13 cellular contexts compared by ENCODE assay signal in the genomic region with DNA sequence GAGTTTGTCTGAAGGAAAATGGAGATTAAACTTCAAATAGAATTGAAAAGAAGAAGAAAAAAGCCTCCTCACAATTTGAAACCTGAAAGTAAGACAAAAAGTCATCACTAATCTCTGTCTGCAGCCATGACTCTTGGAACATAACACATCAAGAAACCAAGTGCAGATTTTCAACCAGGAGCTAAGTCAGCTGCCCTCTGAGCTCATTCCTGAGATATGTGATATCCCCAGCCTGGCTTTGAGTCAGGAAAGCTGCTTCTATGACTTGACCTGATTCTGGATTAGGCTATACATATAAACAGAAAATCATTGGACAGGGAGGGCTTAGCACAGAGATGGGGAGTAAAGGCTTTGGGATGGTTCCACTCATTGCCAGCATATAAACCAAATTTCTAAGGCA.
DNase-seq lines count a peak whose midpoint lies in the region; ATAC-seq, FAIRE-seq and TF ChIP-seq lines count a peak whose summit lies in the region.
"Had no signal": no experiment of that assay in that cellular context is flagged by ENCODE, and none has a peak within 500 bp of the region (broad histone marks: within the 10 kb centered on the region; RNA-seq: fewer than 3 reads in every experiment).

No MANE protein-coding gene starts in this region.

- no peak overlapping the region for H3K27ac ChIP-seq in H1 (ENCODE audit: low read depth, low read length)

- no peak overlapping the region for H3K56ac ChIP-seq in H1 (replicated peaks; ENCODE audit: insufficient read length, low read depth, low read length)

- TF ChIP-seq EP300 in H1 (IDR thresholded peaks at IDR 0.05; ENCODE audit: borderline replicate concordance in 1 of 2, low read depth in 2 of 2, low read length in 2 of 2) = no peak

- no peak overlapping the region for H3K23ac ChIP-seq in H1 (ENCODE audit: insufficient read length)

- no peak overlapping the region for H3K4ac ChIP-seq in H1 (replicated peaks; ENCODE audit: insufficient read length, low read depth, low read length)

- no peak for FAIRE-seq in H1 (lab: Jason Lieb, UNC)

- H4K8ac ChIP-seq in H1 (ENCODE audit: extremely low read depth, insufficient read depth, low read length) = no peak overlapping the region

- no peak for TF ChIP-seq CTCF in Caco-2 (IDR thresholded peaks at IDR 0.05; ENCODE audit: insufficient read depth in 1 of 2, low read depth in 1 of 2, low read length in 1 of 2, severe bottlenecking in 1 of 2, unreplicated experiment in 1 of 2)
- TF ChIP-seq CTCF in H1 (IDR thresholded peaks at IDR 0.05; ENCODE audit: control extremely low read depth in 1 of 3, insufficient read depth in 1 of 3, low read depth in 1 of 3, low read length in 3 of 3) = no peak

- no peak overlapping the region for H3K18ac ChIP-seq in H1 (ENCODE audit: extremely low read depth, low read length)

- ATAC-seq in left lobe of liver = no peak

- no peak for TF ChIP-seq POLR2A in H1 (IDR thresholded peaks at IDR 0.05; ENCODE audit: control extremely low read depth in 1 of 2, low read depth in 2 of 2, low read length in 2 of 2)

- no peaks in the 10 kb centered on the region for H3K23me2 ChIP-seq in H1 (ENCODE audit: low read depth, low read length)

- no peak overlapping the region for H4K91ac ChIP-seq in H1 (replicated peaks; ENCODE audit: insufficient read length, low read length)

- no peak for DNase-seq in Caco-2
- peak; percentile 25 for DNase-seq in OCI-M1 (lab: John Stamatoyannopoulos, UW)
- no peak for DNase-seq in H1 (ENCODE audit: low read depth in 1 of 2, low spot score in 2 of 2)
- peak; percentile 90 for DNase-seq in non-pigmented ciliary epithelial cell (ENCODE audit: low read depth)
- no peak for DNase-seq in NCI-H2196 (lab: John Stamatoyannopoulos, UW; ENCODE audit: unreplicated experiment)
- DNase-seq in left lobe of liver (ENCODE audit: low spot score) = no peak
- no peak for DNase-seq in NCI-H1694 treated with DMSO at 0.1 percent for 48 hours (lab: John Stamatoyannopoulos, UW)
- no peak for DNase-seq in DMS 273 treated with DMSO at 0.1 percent for 48 hours (lab: John Stamatoyannopoulos, UW)
- DNase-seq: amygdala; CD8-positive, alpha-beta memory T cell; NCI-H1092; NCI-H526 treated with DMSO at 0.1 percent for 48 hours; posterior cingulate gyrus had no signal

- no peak overlapping the region for H2BK12ac ChIP-seq in H1 (ENCODE audit: low read depth, low read length)

- H3K9me3 Mint-ChIP-seq in Caco-2 (ENCODE audit: unreplicated experiment) = peaks cover 21% of the 10 kb centered on the region

- 0 out of 2 replicates have a peak overlapping the region, but pooled peaks have one; percentile 14 for H2AFZ ChIP-seq in H1 (ENCODE audit: low read length)

- H2BK5ac ChIP-seq in H1 (ENCODE audit: low read depth, low read length) = no peak overlapping the region

- no peak overlapping the region for H3K14ac ChIP-seq in H1 (ENCODE audit: insufficient read length)

- no peak overlapping the region for H3K4me3 ChIP-seq in Caco-2 (ENCODE audit: low read depth, low read length)
- no peak overlapping the region for H3K4me3 ChIP-seq in H1 (ENCODE audit: extremely low read depth in 1 of 4, insufficient read depth in 2 of 4, low read depth in 3 of 4, low read length in 4 of 4)

- no peak overlapping the region for H3K4me3 Mint-ChIP-seq in Caco-2 (ENCODE audit: unreplicated experiment)
- H3K4me3 Mint-ChIP-seq: CD8-positive, alpha-beta memory T cell had no signal

- POLR2A ChIA-PET in Caco-2 (lab: Charles Lee) (no interaction called here), H1 (lab: Charles Lee; ENCODE audit: partially characterized antibody) (no interaction called here)

- no peak for TF ChIP-seq RAD21 in H1 (IDR thresholded peaks at IDR 0.05 in 1 of 2, conservative IDR thresholded peaks at IDR 0.05 in 1 of 2; ENCODE audit: low read depth in 2 of 2, low read length in 2 of 2)

- H3K36me3 ChIP-seq in Caco-2 (ENCODE audit: control insufficient read depth, insufficient read depth, low read length) (no peaks in the 10 kb centered on the region), H1 (ENCODE audit: control insufficient read depth in 2 of 4, insufficient read depth in 4 of 4, low read length in 3 of 4) (no peaks in the 10 kb centered on the region)

- H2BK20ac ChIP-seq in H1 (ENCODE audit: low read length) = no peak overlapping the region

- BruUV-seq in Caco-2 (replicated peaks; lab: Mats Ljungman, UMichigan) = no TSS peak

- H3K79me1 ChIP-seq in H1 (ENCODE audit: low read depth, low read length) = no peaks in the 10 kb centered on the region

- no peak overlapping the region for H2AK5ac ChIP-seq in H1 (ENCODE audit: low read depth, low read length)

- H2BK120ac ChIP-seq in H1 (replicated peaks; ENCODE audit: low read depth, low read length) = no peak overlapping the region

- no peaks in the 10 kb centered on the region for H3K27me3 ChIP-seq in Caco-2 (replicated peaks; ENCODE audit: control insufficient read depth, insufficient read depth, low read length)
- H3K27me3 ChIP-seq in H1 (replicated peaks in 1 of 4; ENCODE audit: control insufficient read depth in 3 of 4, extremely low read depth in 1 of 4, insufficient read depth in 3 of 4, low read length in 3 of 4) = no peaks in the 10 kb centered on the region

- intact Hi-C loops in Caco-2 (cut with micrococcal nuclease; ENCODE audit: unreplicated experiment) = no loop called here

- no peaks in the 10 kb centered on the region for H4K20me1 ChIP-seq in H1 (replicated peaks in 1 of 2; ENCODE audit: control insufficient read depth in 1 of 2, insufficient read depth in 2 of 2, low read length in 2 of 2)

- no peaks in the 10 kb centered on the region for H3K79me2 ChIP-seq in H1 (ENCODE audit: control insufficient read depth in 1 of 2, insufficient read depth in 2 of 2, low read length in 2 of 2)

- H3K4me2 ChIP-seq in H1 (ENCODE audit: insufficient read depth in 1 of 2, low read depth in 2 of 2, low read length in 2 of 2) = no peak overlapping the region

- H3K27ac Mint-ChIP-seq in Caco-2 (ENCODE audit: unreplicated experiment) = peak overlapping the region; percentile 24
- H3K27ac Mint-ChIP-seq: CD8-positive, alpha-beta memory T cell had no signal

- peaks cover 33% of the 10 kb centered on the region for H3K4me1 Mint-ChIP-seq in Caco-2 (ENCODE audit: low read depth, unreplicated experiment)
- H3K4me1 Mint-ChIP-seq: CD8-positive, alpha-beta memory T cell had no signal

- peaks cover 7% of the 10 kb centered on the region for H3K36me3 Mint-ChIP-seq in Caco-2 (ENCODE audit: insufficient read depth, unreplicated experiment)
- H3K36me3 Mint-ChIP-seq: CD8-positive, alpha-beta memory T cell had no signal

- no peak overlapping the region for H3K9ac ChIP-seq in H1 (replicated peaks in 1 of 4; ENCODE audit: extremely low read depth in 1 of 4, low read depth in 3 of 4, low read length in 3 of 4)

- peaks cover 17% of the 10 kb centered on the region for H3K4me1 ChIP-seq in Caco-2
- no peaks in the 10 kb centered on the region for H3K4me1 ChIP-seq in H1 (replicated peaks in 1 of 4; ENCODE audit: control insufficient read depth in 3 of 4, insufficient read depth in 4 of 4, low read length in 3 of 4)

- no peaks in the 10 kb centered on the region for H3K27me3 Mint-ChIP-seq in Caco-2 (ENCODE audit: insufficient read depth, unreplicated experiment)
- H3K27me3 Mint-ChIP-seq: CD8-positive, alpha-beta memory T cell had no signal

- CTCF ChIA-PET in Caco-2 (lab: Charles Lee) (no interaction called here), H1 (lab: Charles Lee; ENCODE audit: partially characterized antibody) (no interaction called here)

- H2BK15ac ChIP-seq in H1 (ENCODE audit: low read length) = no peak overlapping the region

- H3K9me3 ChIP-seq in Caco-2 (no peaks in the 10 kb centered on the region), H1 (ENCODE audit: insufficient read depth in 2 of 2, low read depth in 1 of 2, low read length in 1 of 2) (no peaks in the 10 kb centered on the region)

- H4K5ac ChIP-seq in H1 (ENCODE audit: insufficient read length, low read depth, low read length) = no peak overlapping the region

TF ChIP-seq in H1, 55 proteins besides CTCF, POLR2A, EP300 and RAD21 (continues in another document):
- TF ChIP-seq BRCA1 (IDR thresholded peaks at IDR 0.05; ENCODE audit: low read depth, low read length) = no peak
- TF ChIP-seq SP4 (IDR thresholded peaks at IDR 0.05; ENCODE audit: low read length) = no peak
- no peak for TF ChIP-seq HDAC2 (IDR thresholded peaks at IDR 0.05; ENCODE audit: borderline replicate concordance in 1 of 2, low read depth in 2 of 2, low read length in 2 of 2)
- TF ChIP-seq SP2 (IDR thresholded peaks at IDR 0.05; ENCODE audit: low read length) = no peak
- no peak for TF ChIP-seq CEBPB (IDR thresholded peaks at IDR 0.05; ENCODE audit: low read depth, low read length)
- no peak for TF ChIP-seq MAFK (IDR thresholded peaks at IDR 0.05; ENCODE audit: low read depth, low read length)

Comparison
In these comparisons a context has a peak if more than half of its experiments do, and no peak if none do; other contexts are left out.
1. DNase-seq: peak in OCI-M1 (single experiment) and non-pigmented ciliary epithelial cell (single experiment); none in Caco-2 (0 of 2), H1 (0 of 2), NCI-H2196 (single experiment), left lobe of liver (single experiment), NCI-H1694 treated with DMSO at 0.1 percent for 48 hours (single experiment) and DMS 273 treated with DMSO at 0.1 percent for 48 hours (single experiment).